In genomic region chr22:45673482-45674175, GRCh38 we compare ENCODE assay signal across 11 cellular contexts. TPM values are rescaled to one million over a fixed set of nuclear protein-coding genes. Genes with fewer than 3 reads are reported as not detected.
A peak's percentile ranks its signal among the peaks of the same experiment; 100 is the strongest.
DNase-seq lines count a peak whose midpoint lies in the region; ATAC-seq and TF ChIP-seq lines count a peak whose summit lies in the region.
"Had no signal": no experiment of that assay in that cellular context is flagged by ENCODE, and none has a peak within 500 bp of the region (broad histone marks: within the 10 kb centered on the region; RNA-seq: fewer than 3 reads in every experiment).

No MANE protein-coding gene starts in this region.

- no peak overlapping the region for H3K9ac ChIP-seq in endodermal cell (ENCODE audit: extremely low read depth, low read length, poor library complexity, severe bottlenecking)

- TF ChIP-seq CTCF in endodermal cell (conservative IDR thresholded peaks at IDR 0.05), result no peak

- H3K27ac ChIP-seq in endodermal cell (ENCODE audit: low read depth, low read length), result no peak overlapping the region

- no peaks in the 10 kb centered on the region for H3K4me1 ChIP-seq in endodermal cell (ENCODE audit: control insufficient read depth, insufficient read depth, low read length)

- peaks cover 9% of the 10 kb centered on the region for H3K36me3 Mint-ChIP-seq in activated naive CD4-positive, alpha-beta T cell treated with anti-CD3 and anti-CD28 coated beads, Interleukin-2, amount 50 U/mL, for 24 hours
- peaks cover 11% of the 10 kb centered on the region for H3K36me3 Mint-ChIP-seq in endodermal cell (ENCODE audit: low read depth)
- H3K36me3 Mint-ChIP-seq in stimulated activated naive B cell treated with anti-CD40 and anti-IgM and Interleukin-4, amounts not matched to agents 10 μg/mL and 1 μg/mL and 100 μg/mL, for 72 hours, result peaks cover 5 to 25% of the 10 kb centered on the region in 2 donors

- DNase-seq in activated naive CD4-positive, alpha-beta T cell treated with Interleukin-2 at 50 U/mL for 16 hours, result no peak
- DNase-seq in SIG-M5 treated with dmso at 0.1 percent for 504 hours (lab: John Stamatoyannopoulos, UW; ENCODE audit: unreplicated experiment), result peak; percentile 79
- no peak for DNase-seq in endodermal cell
- no peak for DNase-seq in stimulated activated naive B cell treated with anti-CD40 and anti-IgM and Interleukin-4, amounts not matched to agents 10 μg/mL and 1 μg/mL and 100 μg/mL, for 72 hours
- no peak for DNase-seq in dedifferentiated amniotic fluid mesenchymal stem cell (ENCODE audit: extremely low spot score)
- DNase-seq in A172 (ENCODE audit: low spot score), result no peak
- no peak for DNase-seq in stimulated activated CD4-positive, alpha-beta T cell treated with anti-CD3 and anti-CD28 coated beads, Interleukin-2, amount 100 ng/mL, for 24 hours
- DNase-seq: EL, NCI-H1436 treated with DMSO at 0.1 percent for 48 hours had no signal

- H3K4me3 Mint-ChIP-seq in activated naive CD4-positive, alpha-beta T cell treated with anti-CD3 and anti-CD28 coated beads, Interleukin-2, amount 50 U/mL, for 24 hours, result peak overlapping the region; percentile 96
- H3K4me3 Mint-ChIP-seq in endodermal cell, result peak overlapping the region; percentile 86
- H3K4me3 Mint-ChIP-seq in stimulated activated naive B cell treated with anti-CD40 and anti-IgM and Interleukin-4, amounts not matched to agents 10 μg/mL and 1 μg/mL and 100 μg/mL, for 72 hours, result peak overlapping the region; percentile 92 to 98

- H3K36me3 ChIP-seq in endodermal cell (ENCODE audit: control insufficient read depth, insufficient read depth, low read length), result peaks cover 4% of the 10 kb centered on the region

- ATAC-seq in stimulated activated naive B cell treated with anti-CD40 and anti-IgM and Interleukin-4, amounts not matched to agents 10 μg/mL and 1 μg/mL and 100 μg/mL, for 72 hours (replicated peaks), result no peak
- ATAC-seq: gastroesophageal sphincter had no signal

- no peaks in the 10 kb centered on the region for H3K27me3 ChIP-seq in endodermal cell (ENCODE audit: control insufficient read depth, insufficient read depth, low read length, poor library complexity, severe bottlenecking)
- H3K27me3 ChIP-seq: gastroesophageal sphincter had no signal

- peaks cover 52% of the 10 kb centered on the region for H3K4me1 Mint-ChIP-seq in activated naive CD4-positive, alpha-beta T cell treated with anti-CD3 and anti-CD28 coated beads, Interleukin-2, amount 50 U/mL, for 24 hours
- H3K4me1 Mint-ChIP-seq in endodermal cell, result peaks cover 22% of the 10 kb centered on the region
- H3K4me1 Mint-ChIP-seq in stimulated activated naive B cell treated with anti-CD40 and anti-IgM and Interleukin-4, amounts not matched to agents 10 μg/mL and 1 μg/mL and 100 μg/mL, for 72 hours, result peaks cover 31 to 44% of the 10 kb centered on the region in 2 donors

- 93 to 98% methylated on average over 10 of the region's 10 CpGs for WGBS in endodermal cell (ENCODE audit: insufficient coverage in 1 of 2, insufficient read length in 1 of 2), 2 experiments

- H3K4me3 ChIP-seq in endodermal cell (ENCODE audit: low read length), result peak overlapping the region; percentile 92

- H3K27ac Mint-ChIP-seq in activated naive CD4-positive, alpha-beta T cell treated with anti-CD3 and anti-CD28 coated beads, Interleukin-2, amount 50 U/mL, for 24 hours, result peak overlapping the region; percentile 91
- H3K27ac Mint-ChIP-seq in endodermal cell, result no peak overlapping the region
- peak overlapping the region; percentile 31 for H3K27ac Mint-ChIP-seq in stimulated activated naive B cell treated with anti-CD40 and anti-IgM and Interleukin-4, amounts not matched to agents 10 μg/mL and 1 μg/mL and 100 μg/mL, for 72 hours

- no peaks in the 10 kb centered on the region for H3K9me3 Mint-ChIP-seq in activated naive CD4-positive, alpha-beta T cell treated with anti-CD3 and anti-CD28 coated beads, Interleukin-2, amount 50 U/mL, for 24 hours
- H3K9me3 Mint-ChIP-seq in endodermal cell, result no peaks in the 10 kb centered on the region
- no peaks in the 10 kb centered on the region for H3K9me3 Mint-ChIP-seq in stimulated activated naive B cell treated with anti-CD40 and anti-IgM and Interleukin-4, amounts not matched to agents 10 μg/mL and 1 μg/mL and 100 μg/mL, for 72 hours

- no peaks in the 10 kb centered on the region for H3K27me3 Mint-ChIP-seq in activated naive CD4-positive, alpha-beta T cell treated with anti-CD3 and anti-CD28 coated beads, Interleukin-2, amount 50 U/mL, for 24 hours
- no peaks in the 10 kb centered on the region for H3K27me3 Mint-ChIP-seq in endodermal cell (ENCODE audit: insufficient read depth)
- no peaks in the 10 kb centered on the region for H3K27me3 Mint-ChIP-seq in stimulated activated naive B cell treated with anti-CD40 and anti-IgM and Interleukin-4, amounts not matched to agents 10 μg/mL and 1 μg/mL and 100 μg/mL, for 72 hours

- H3K9me3 ChIP-seq in endodermal cell (ENCODE audit: control insufficient read depth, low read length), result no peaks in the 10 kb centered on the region
- H3K9me3 ChIP-seq: gastroesophageal sphincter had no signal

RNA-seq across cellular contexts. Expression of gene ATXN10, which starts 2.0 kb away (rescaled TPM):
- 100 to 1,000 TPM; 223 to 266 TPM for total RNA-seq in endodermal cell
- polyA plus RNA-seq in endodermal cell (2013, experiment 1 of 2), result 276 TPM
- 252 TPM for polyA plus RNA-seq in endodermal cell (2013, experiment 2 of 2)
- 53.5 and 80.1 TPM in 2 replicates for total RNA-seq in A172 (2014; rRNA removed; shearing (Covaris generic))
